In genomic region chr2:101748000-101748399, GRCh38 we compare ENCODE assay signal across 2 cellular contexts.
TF ChIP-seq lines count a peak whose summit lies in the region.

No MANE protein-coding gene starts in this region.

TF ChIP-seq in A549, 52 proteins besides CTCF, POLR2A, EP300 and RAD21:
- TF ChIP-seq E2F6 (IDR thresholded peaks at IDR 0.05; ENCODE audit: borderline replicate concordance, low read depth) (no peak), BHLHE40 (IDR thresholded peaks at IDR 0.05; ENCODE audit: low read depth, low read length) (no peak), CHD2 (IDR thresholded peaks at IDR 0.05; ENCODE audit: low read length, partially characterized antibody) (no peak), RNF2 (IDR thresholded peaks at IDR 0.05; ENCODE audit: borderline replicate concordance, low read depth) (no peak), USF2 (IDR thresholded peaks at IDR 0.05) (no peak), REST (IDR thresholded peaks at IDR 0.05) (no peak), ZFP36 (IDR thresholded peaks at IDR 0.05; ENCODE audit: borderline replicate concordance, partially characterized antibody) (no peak), RCOR1 (IDR thresholded peaks at IDR 0.05; ENCODE audit: low read depth, low read length) (no peak), JUNB (IDR thresholded peaks at IDR 0.05) (no peak), MAX (IDR thresholded peaks at IDR 0.05) (no peak), TP53 (CRISPR knock-in tag; IDR thresholded peaks at IDR 0.05) (no peak), ZC3H11A (IDR thresholded peaks at IDR 0.05) (no peak), KDM1A (IDR thresholded peaks at IDR 0.05; ENCODE audit: low read depth) (no peak)

TF ChIP-seq in IMR-90, 13 proteins besides CTCF, POLR2A, EP300 and RAD21:
- TF ChIP-seq FOS (IDR thresholded peaks at IDR 0.05; ENCODE audit: low read depth, low read length) (no peak), MAFK (IDR thresholded peaks at IDR 0.05; ENCODE audit: low read depth, low read length) (no peak), NFE2L2 (IDR thresholded peaks at IDR 0.05; ENCODE audit: low read depth, low read length) (no peak), RFX5 (IDR thresholded peaks at IDR 0.05; ENCODE audit: low read depth, low read length) (no peak), USF2 (IDR thresholded peaks at IDR 0.05; ENCODE audit: low read depth, low read length) (no peak), MXI1 (IDR thresholded peaks at IDR 0.05; ENCODE audit: borderline replicate concordance, low read depth, low read length) (no peak), RCOR1 (IDR thresholded peaks at IDR 0.05; ENCODE audit: insufficient replicate concordance, low read length) (no peak), CHD1 (IDR thresholded peaks at IDR 0.05; ENCODE audit: low read depth, low read length) (no peak), CEBPB (IDR thresholded peaks at IDR 0.05; ENCODE audit: low read depth, low read length) (no peak), SMC3 (IDR thresholded peaks at IDR 0.05; ENCODE audit: low read depth, low read length) (no peak), MAZ (IDR thresholded peaks at IDR 0.05; ENCODE audit: borderline replicate concordance, low read depth, low read length) (no peak), ELK1 (IDR thresholded peaks at IDR 0.05; ENCODE audit: borderline replicate concordance, low read depth, low read length) (no peak), BHLHE40 (IDR thresholded peaks at IDR 0.05; ENCODE audit: low read depth, low read length) (no peak)
